In the genomic region with DNA sequence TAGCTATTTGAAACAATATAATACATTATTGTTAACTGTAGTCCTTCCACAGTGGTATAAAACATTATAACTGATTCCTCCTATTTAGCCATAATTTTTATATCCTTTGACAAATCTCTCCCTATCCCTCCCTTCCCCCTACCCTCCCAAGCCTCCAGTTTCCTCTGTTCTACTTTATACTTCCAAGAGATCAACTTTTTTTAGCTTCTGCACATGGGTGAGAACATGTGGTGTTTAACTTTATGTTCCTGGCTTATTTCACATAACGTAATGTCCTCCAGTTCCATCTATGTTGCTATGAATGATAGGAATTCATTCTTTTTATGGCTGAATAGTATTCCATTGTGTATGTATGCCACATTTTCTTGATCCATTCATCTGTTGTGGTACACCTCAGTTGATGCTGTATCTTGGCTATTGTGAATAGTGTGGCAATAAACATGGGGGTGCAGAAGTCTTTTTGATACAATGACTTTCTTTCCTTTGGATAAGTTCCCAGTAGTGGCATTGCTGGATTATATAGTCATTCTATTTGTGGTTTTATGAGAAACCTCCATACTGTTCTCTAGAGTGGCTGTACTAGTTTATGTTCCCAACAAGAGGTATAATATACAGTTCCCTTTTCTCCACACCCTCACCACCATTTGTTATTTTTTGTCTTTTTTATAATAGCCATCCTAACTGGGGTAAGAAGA, we compare ENCODE assay signal across 22 cellular contexts.
A peak's percentile ranks its signal among the peaks of the same experiment; 100 is the strongest.
DNase-seq lines count a peak whose midpoint lies in the region; ATAC-seq, FAIRE-seq and TF ChIP-seq lines count a peak whose summit lies in the region.
"Had no signal": no experiment of that assay in that cellular context is flagged by ENCODE, and none has a peak within 500 bp of the region (broad histone marks: within the 10 kb centered on the region; RNA-seq: fewer than 3 reads in every experiment).

No MANE protein-coding gene starts in this region.

- no peak for TF ChIP-seq CTCF in astrocyte (IDR thresholded peaks at IDR 0.05; ENCODE audit: insufficient read depth, low read depth, low read length)
- no peak for TF ChIP-seq CTCF in fibroblast of villous mesenchyme (IDR thresholded peaks at IDR 0.05; ENCODE audit: insufficient read depth, low read depth, low read length)
- no peak for TF ChIP-seq CTCF in ovary (IDR thresholded peaks at IDR 0.05)
- TF ChIP-seq CTCF in GM10248 (IDR thresholded peaks at IDR 0.05; ENCODE audit: control extremely low read depth, extremely low read depth, low read depth, missing control alignments), result no peak

- no peak overlapping the region for H2AFZ ChIP-seq in astrocyte (ENCODE audit: low read depth, low read length)

- POLR2A ChIA-PET in GM10248 (lab: Yijun Ruan, JAX), result no interaction called here

- intact Hi-C loops in ovary (cut with DNase I), result no loop called here

- H3K4me1 Mint-ChIP-seq in activated naive CD8-positive, alpha-beta T cell (ENCODE audit: low read depth), result peaks cover 25% of the 10 kb centered on the region
- peaks cover 24% of the 10 kb centered on the region for H3K4me1 Mint-ChIP-seq in activated naive CD8-positive, alpha-beta T cell treated with anti-CD3 and anti-CD28 coated beads for 36 hours
- H3K4me1 Mint-ChIP-seq in astrocyte (ENCODE audit: low read depth, unreplicated experiment), result peaks cover 21% of the 10 kb centered on the region

- DNase-seq in activated naive CD8-positive, alpha-beta T cell treated with anti-CD3 and anti-CD28 coated beads for 36 hours, result no peak
- DNase-seq in astrocyte (ENCODE audit: low read depth) (peak; percentile 90), fibroblast of villous mesenchyme (ENCODE audit: low read depth) (peak; percentile 26), ovary (no peak), GM10248 (ENCODE audit: extremely low spot score) (no peak), NOMO-1 (lab: John Stamatoyannopoulos, UW; ENCODE audit: unreplicated experiment in 2 of 2) (no peak)
- DNase-seq: 8988T; activated CD8-positive, alpha-beta T cell treated with anti-CD3 and anti-CD28 coated beads for 36 hours; activated T-cell treated with anti-CD3 and anti-CD28 coated beads, Interleukin-2, amount 50 U/mL, for 72 hours; amygdala; hypothalamus; KG1; left colon; mucosa of descending colon; NCI-H82; small intestine; tibial artery had no signal

- peaks cover 12% of the 10 kb centered on the region for H3K9me3 Mint-ChIP-seq in activated naive CD8-positive, alpha-beta T cell (ENCODE audit: low read depth)
- H3K9me3 Mint-ChIP-seq in activated naive CD8-positive, alpha-beta T cell treated with anti-CD3 and anti-CD28 coated beads for 36 hours, result peaks cover 12% of the 10 kb centered on the region
- peaks cover 10% of the 10 kb centered on the region for H3K9me3 Mint-ChIP-seq in astrocyte (ENCODE audit: unreplicated experiment)

- no peaks in the 10 kb centered on the region for H3K27me3 Mint-ChIP-seq in activated naive CD8-positive, alpha-beta T cell
- H3K27me3 Mint-ChIP-seq in activated naive CD8-positive, alpha-beta T cell treated with anti-CD3 and anti-CD28 coated beads for 36 hours, result no peaks in the 10 kb centered on the region
- H3K27me3 Mint-ChIP-seq in astrocyte (ENCODE audit: low read depth, unreplicated experiment), result no peaks in the 10 kb centered on the region
- H3K27me3 Mint-ChIP-seq: activated CD8-positive, alpha-beta T cell treated with anti-CD3 and anti-CD28 coated beads for 36 hours had no signal

- H3K27ac Mint-ChIP-seq in activated naive CD8-positive, alpha-beta T cell, result peak overlapping the region; percentile 42
- no peak overlapping the region for H3K27ac Mint-ChIP-seq in activated naive CD8-positive, alpha-beta T cell treated with anti-CD3 and anti-CD28 coated beads for 36 hours
- no peak overlapping the region for H3K27ac Mint-ChIP-seq in astrocyte (ENCODE audit: unreplicated experiment)
- H3K27ac Mint-ChIP-seq: activated CD8-positive, alpha-beta T cell treated with anti-CD3 and anti-CD28 coated beads for 36 hours; activated T-cell treated with anti-CD3 and anti-CD28 coated beads, Interleukin-2, amount 50 U/mL, for 72 hours had no signal

- FAIRE-seq in astrocyte (lab: Jason Lieb, UNC), result peak; percentile 76
- FAIRE-seq: small intestine had no signal

- TF ChIP-seq POLR2A in ovary (IDR thresholded peaks at IDR 0.05), result no peak

- H3K27ac ChIP-seq in astrocyte (ENCODE audit: low read depth, low read length) (peak overlapping the region; percentile 36), ovary (no peak overlapping the region)
- H3K27ac ChIP-seq: C4-2B, esophagus muscularis mucosa, tibial artery, VCaP had no signal

- H3K79me2 ChIP-seq in astrocyte (ENCODE audit: insufficient read depth, low read length), result no peaks in the 10 kb centered on the region

- no peak for TF ChIP-seq EP300 in ovary (IDR thresholded peaks at IDR 0.05)

- no peak overlapping the region for H3K4me2 ChIP-seq in astrocyte (ENCODE audit: low read length)

- H3K4me3 Mint-ChIP-seq in activated naive CD8-positive, alpha-beta T cell, result no peak overlapping the region
- H3K4me3 Mint-ChIP-seq in activated naive CD8-positive, alpha-beta T cell treated with anti-CD3 and anti-CD28 coated beads for 36 hours, result no peak overlapping the region
- H3K4me3 Mint-ChIP-seq in astrocyte (ENCODE audit: unreplicated experiment), result no peak overlapping the region
- H3K4me3 Mint-ChIP-seq: activated CD8-positive, alpha-beta T cell treated with anti-CD3 and anti-CD28 coated beads for 36 hours; activated T-cell treated with anti-CD3 and anti-CD28 coated beads, Interleukin-2, amount 50 U/mL, for 72 hours had no signal

- H4K20me1 ChIP-seq in astrocyte (ENCODE audit: insufficient read depth, low read length), result no peaks in the 10 kb centered on the region

- H3K4me3 ChIP-seq in astrocyte (ENCODE audit: insufficient read depth, low read depth, low read length) (no peak overlapping the region), fibroblast of villous mesenchyme (ENCODE audit: low read depth, low read length) (no peak overlapping the region), ovary (no peak overlapping the region)
- H3K4me3 ChIP-seq: esophagus muscularis mucosa, mucosa of descending colon, tibial artery had no signal

- no peak for ATAC-seq in GM21526 (IDR thresholded peaks at IDR 0.05; ENCODE audit: low FRiP score, unreplicated experiment)
- ATAC-seq: left colon, mucosa of descending colon had no signal

- H3K36me3 Mint-ChIP-seq in activated naive CD8-positive, alpha-beta T cell, result peaks cover 10% of the 10 kb centered on the region
- H3K36me3 Mint-ChIP-seq in activated naive CD8-positive, alpha-beta T cell treated with anti-CD3 and anti-CD28 coated beads for 36 hours, result peaks cover 24% of the 10 kb centered on the region
- no peaks in the 10 kb centered on the region for H3K36me3 Mint-ChIP-seq in astrocyte (ENCODE audit: low read depth, unreplicated experiment)

- H3K36me3 ChIP-seq in astrocyte (ENCODE audit: insufficient read depth, low read length), result no peaks in the 10 kb centered on the region
- H3K36me3 ChIP-seq in ovary, result no peaks in the 10 kb centered on the region
- H3K36me3 ChIP-seq: esophagus muscularis mucosa, tibial artery had no signal

- H3K9me3 ChIP-seq in astrocyte (ENCODE audit: insufficient read depth, low read depth, low read length) (no peaks in the 10 kb centered on the region), ovary (no peaks in the 10 kb centered on the region)
- H3K9me3 ChIP-seq: esophagus muscularis mucosa, mucosa of descending colon, tibial artery had no signal

- no peaks in the 10 kb centered on the region for H3K27me3 ChIP-seq in astrocyte (ENCODE audit: insufficient read depth, low read length)
- H3K27me3 ChIP-seq in ovary, result no peaks in the 10 kb centered on the region
- H3K27me3 ChIP-seq: esophagus muscularis mucosa, tibial artery had no signal

- no peak overlapping the region for H3K9ac ChIP-seq in astrocyte (ENCODE audit: low read length)

- CTCF ChIA-PET in GM10248 (lab: Yijun Ruan, JAX), result no interaction called here

- 71 to 81% (median 75%) methylated on average over 1 of the region's 1 CpG for whole genome bisulfite sequencing in ovary, 3 donors

- peaks cover 6% of the 10 kb centered on the region for H3K4me1 ChIP-seq in astrocyte (ENCODE audit: insufficient read depth, low read length)
- H3K4me1 ChIP-seq in ovary (ENCODE audit: insufficient read depth), result no peaks in the 10 kb centered on the region
- H3K4me1 ChIP-seq: esophagus muscularis mucosa had no signal

Comparison
In these comparisons a context has a peak if more than half of its experiments do, and no peak if none do; other contexts are left out.
1. DNase-seq: peak in astrocyte (single experiment) and fibroblast of villous mesenchyme (single experiment); none in activated naive CD8-positive, alpha-beta T cell treated with anti-CD3 and anti-CD28 coated beads for 36 hours (single experiment), ovary (0 of 5), GM10248 (single experiment) and NOMO-1 (0 of 2).